1 cellular context compared by ENCODE assay signal in genomic region chr1:244347942-244348341, GRCh38.
TF ChIP-seq lines count a peak whose summit lies in the region.

No MANE protein-coding gene starts in this region.

TF ChIP-seq in HEK293, 187 proteins besides CTCF, POLR2A, EP300 and RAD21 (continued from another document):
- TF ChIP-seq ZNF341 (tag by site-specific recombination; IDR thresholded peaks at IDR 0.05; ENCODE audit: low read depth) = no peak
